Comparison of ENCODE assay signal across 8 cellular contexts in genomic region chr16:81076566-81077076, GRCh38. TPM values are rescaled to one million over a fixed set of nuclear protein-coding genes. Genes with fewer than 3 reads are reported as not detected.
A peak's percentile ranks its signal among the peaks of the same experiment; 100 is the strongest.
DNase-seq lines count a peak whose midpoint lies in the region; ATAC-seq lines count a peak whose summit lies in the region.

No MANE protein-coding gene starts in this region.

- H3K4me1 Mint-ChIP-seq in T-helper 17 cell = peaks cover 2% of the 10 kb centered on the region

- H3K4me3 Mint-ChIP-seq in T-helper 17 cell = no peak overlapping the region

- peak; percentile 64 for DNase-seq in NCI-H1694 treated with DMSO at 0.1 percent for 48 hours (lab: John Stamatoyannopoulos, UW)
- peak; percentile 88 to 93 (median 88) for DNase-seq in T-helper 17 cell
- DNase-seq in anterior cingulate cortex (lab: John Stamatoyannopoulos, UW) = peak in 54 of 58 donors; percentile 73 to 99 (median 96)
- peak in 47 of 51 donors; percentile 68 to 100 (median 93) for DNase-seq in hypothalamus (lab: John Stamatoyannopoulos, UW)
- peak; percentile 95 for DNase-seq in sciatic nerve (ENCODE audit: low spot score)
- DNase-seq in globus pallidus (ENCODE audit: low spot score) = no peak

- H3K27me3 Mint-ChIP-seq in T-helper 17 cell = no peaks in the 10 kb centered on the region

- no peaks in the 10 kb centered on the region for H3K9me3 ChIP-seq in T-helper 17 cell (ENCODE audit: control insufficient read depth, low read length, poor library complexity, severe bottlenecking)

- intact Hi-C loops in sciatic nerve (cut with DNase I) = no loop called here

- H3K27ac Mint-ChIP-seq in T-helper 17 cell = no peak overlapping the region

- peak; percentile 85 for ATAC-seq in GM18502 (IDR thresholded peaks at IDR 0.05; ENCODE audit: poor library complexity, unreplicated experiment)
- peak; percentile 84 for ATAC-seq in HG02970 (IDR thresholded peaks at IDR 0.05; ENCODE audit: low FRiP score, unreplicated experiment)
- peak; percentile 87 for ATAC-seq in T-helper 17 cell
- ATAC-seq in sciatic nerve = peak; percentile 96

- H3K36me3 Mint-ChIP-seq in T-helper 17 cell (ENCODE audit: low read depth) = no peaks in the 10 kb centered on the region

RNA-seq across cellular contexts. Expression of gene C16orf46, which starts 0.4 kb away (rescaled TPM):
- total RNA-seq in T-helper 17 cell = under 1 TPM in 1 of 2 donors, not detected in 1; 0.37 TPM
- 2.3 TPM for total RNA-seq in sciatic nerve

RNA-seq across cellular contexts. Expression of gene GCSH, which starts 19.6 kb away (rescaled TPM):
- total RNA-seq in T-helper 17 cell (1 to 10 TPM; 1.7 to 2.2 TPM), sciatic nerve (27.8 TPM)

RNA-seq across cellular contexts. Expression of gene ATMIN, which starts 41.0 kb away (rescaled TPM):
- total RNA-seq in T-helper 17 cell = 10 to 100 TPM; 31.3 to 31.5 TPM
- total RNA-seq in sciatic nerve = 27.9 TPM
